In the genomic region with DNA sequence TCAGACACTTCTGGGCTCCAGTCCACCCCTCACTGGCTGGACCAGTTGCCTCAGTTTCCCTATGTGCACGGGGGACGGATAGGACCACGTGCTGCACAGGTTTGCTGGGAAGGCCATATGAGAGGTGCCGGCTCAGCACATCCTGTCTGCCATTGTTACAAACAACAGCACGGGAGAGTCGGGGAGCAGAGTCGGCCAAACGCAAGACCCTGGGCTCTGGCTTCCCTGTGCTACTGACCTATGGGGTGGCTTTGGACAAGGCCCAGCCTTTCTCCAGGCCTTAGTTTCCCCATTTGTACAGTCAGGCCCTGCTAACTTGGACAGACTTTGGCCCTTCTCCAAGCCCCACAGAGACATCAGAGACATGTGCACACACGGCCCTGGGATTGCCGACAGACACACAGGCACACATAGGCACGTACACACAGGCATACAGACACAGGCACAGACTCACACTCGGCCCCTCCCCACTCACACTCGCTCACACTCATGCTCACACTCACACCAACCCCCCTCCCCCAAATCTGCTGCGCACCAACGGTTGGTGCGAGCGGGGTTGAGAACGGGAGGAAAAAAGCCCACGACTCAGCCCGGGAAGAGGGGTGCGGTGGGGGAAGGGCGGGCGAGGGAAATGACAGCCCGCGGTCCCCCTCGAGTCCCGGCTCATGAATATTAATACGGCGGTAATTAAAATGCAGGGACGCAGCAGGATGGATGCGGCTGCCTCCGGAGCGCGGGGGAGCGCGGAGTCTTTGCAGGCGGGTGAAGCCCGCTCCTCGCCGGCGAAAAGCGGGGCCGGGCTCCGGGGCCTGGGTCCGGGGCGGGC, we compare ENCODE assay signal across 1 cellular context.
TF ChIP-seq lines count a peak whose summit lies in the region.

No MANE protein-coding gene starts in this region.

TF ChIP-seq in HEK293, 187 proteins besides CTCF, POLR2A, EP300 and RAD21 (continued from another document and continues in another):
- TF ChIP-seq, protein P1, sequence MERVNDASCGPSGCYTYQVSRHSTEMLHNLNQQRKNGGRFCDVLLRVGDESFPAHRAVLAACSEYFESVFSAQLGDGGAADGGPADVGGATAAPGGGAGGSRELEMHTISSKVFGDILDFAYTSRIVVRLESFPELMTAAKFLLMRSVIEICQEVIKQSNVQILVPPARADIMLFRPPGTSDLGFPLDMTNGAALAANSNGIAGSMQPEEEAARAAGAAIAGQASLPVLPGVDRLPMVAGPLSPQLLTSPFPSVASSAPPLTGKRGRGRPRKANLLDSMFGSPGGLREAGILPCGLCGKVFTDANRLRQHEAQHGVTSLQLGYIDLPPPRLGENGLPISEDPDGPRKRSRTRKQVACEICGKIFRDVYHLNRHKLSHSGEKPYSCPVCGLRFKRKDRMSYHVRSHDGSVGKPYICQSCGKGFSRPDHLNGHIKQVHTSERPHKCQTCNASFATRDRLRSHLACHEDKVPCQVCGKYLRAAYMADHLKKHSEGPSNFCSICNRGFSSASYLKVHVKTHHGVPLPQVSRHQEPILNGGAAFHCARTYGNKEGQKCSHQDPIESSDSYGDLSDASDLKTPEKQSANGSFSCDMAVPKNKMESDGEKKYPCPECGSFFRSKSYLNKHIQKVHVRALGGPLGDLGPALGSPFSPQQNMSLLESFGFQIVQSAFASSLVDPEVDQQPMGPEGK (tag by site-specific recombination; IDR thresholded peaks at IDR 0.05) = peak; percentile 36
- TF ChIP-seq ZNF416 (tag by site-specific recombination; IDR thresholded peaks at IDR 0.05) (no peak), ZNF433 (tag by site-specific recombination; IDR thresholded peaks at IDR 0.05; ENCODE audit: low read depth) (no peak), ZNF10 (tag by site-specific recombination; IDR thresholded peaks at IDR 0.05) (no peak), ZNF19 (tag by site-specific recombination; IDR thresholded peaks at IDR 0.05; ENCODE audit: low read depth) (no peak), ZNF776 (tag by site-specific recombination; IDR thresholded peaks at IDR 0.05; ENCODE audit: borderline replicate concordance) (no peak), KLF16 (tag by site-specific recombination; IDR thresholded peaks at IDR 0.05) (no peak), ZNF677 (tag by site-specific recombination; IDR thresholded peaks at IDR 0.05) (no peak), KLF9 (tag by site-specific recombination; IDR thresholded peaks at IDR 0.05; ENCODE audit: low read depth) (peak; percentile 43; the same call in 1 of the 2 replicates), ZNF138 (tag by site-specific recombination; IDR thresholded peaks at IDR 0.05; ENCODE audit: borderline replicate concordance) (no peak), IKZF3 (tag by site-specific recombination; IDR thresholded peaks at IDR 0.05) (0 out of 2 replicates have a peak, but pooled peaks have one; percentile 5), ZXDB (tag by site-specific recombination; IDR thresholded peaks at IDR 0.05) (no peak; the same call in 1 of the 2 replicates), SCRT2 (tag by site-specific recombination; IDR thresholded peaks at IDR 0.05) (no peak), ZNF626 (tag by site-specific recombination; IDR thresholded peaks at IDR 0.05) (no peak), MZF1 (tag by site-specific recombination; IDR thresholded peaks at IDR 0.05; ENCODE audit: borderline replicate concordance) (no peak), ZNF426 (tag by site-specific recombination; IDR thresholded peaks at IDR 0.05) (no peak), RBAK (tag by site-specific recombination; IDR thresholded peaks at IDR 0.05) (no peak), ZNF266 (tag by site-specific recombination; IDR thresholded peaks at IDR 0.05; ENCODE audit: low read depth) (no peak), ZNF274 (IDR thresholded peaks at IDR 0.05; ENCODE audit: low read length) (no peak), ZNF274 (tag by site-specific recombination; IDR thresholded peaks at IDR 0.05; ENCODE audit: borderline replicate concordance) (no peak), ZNF514 (tag by site-specific recombination; IDR thresholded peaks at IDR 0.05) (no peak), ZNF335 (tag by site-specific recombination; conservative IDR thresholded peaks at IDR 0.05) (peak; percentile 78), ZNF549 (tag by site-specific recombination; IDR thresholded peaks at IDR 0.05) (no peak), HOXD13 (CRISPR knock-in tag; IDR thresholded peaks at IDR 0.05; ENCODE audit: borderline replicate concordance) (no peak), ZNF24 (tag by site-specific recombination; IDR thresholded peaks at IDR 0.05) (peak; percentile 37; the same call in 1 of the 2 replicates), HOXC10 (CRISPR knock-in tag; IDR thresholded peaks at IDR 0.05) (no peak), ZNF654 (tag by site-specific recombination; IDR thresholded peaks at IDR 0.05; ENCODE audit: low read depth) (no peak), GFI1B (tag by site-specific recombination; IDR thresholded peaks at IDR 0.05) (no peak), SCRT1 (tag by site-specific recombination; IDR thresholded peaks at IDR 0.05; ENCODE audit: borderline replicate concordance) (no peak), ZNF473 (tag by site-specific recombination; IDR thresholded peaks at IDR 0.05) (no peak), ZNF777 (tag by site-specific recombination; IDR thresholded peaks at IDR 0.05; ENCODE audit: borderline replicate concordance) (peak; percentile 69; the same call in 1 of the 2 replicates), ZNF423 (tag by site-specific recombination; IDR thresholded peaks at IDR 0.05) (no peak), YY2 (tag by site-specific recombination; IDR thresholded peaks at IDR 0.05) (no peak), SP3 (tag by site-specific recombination; IDR thresholded peaks at IDR 0.05) (no peak)
- TF ChIP-seq, protein P2, sequence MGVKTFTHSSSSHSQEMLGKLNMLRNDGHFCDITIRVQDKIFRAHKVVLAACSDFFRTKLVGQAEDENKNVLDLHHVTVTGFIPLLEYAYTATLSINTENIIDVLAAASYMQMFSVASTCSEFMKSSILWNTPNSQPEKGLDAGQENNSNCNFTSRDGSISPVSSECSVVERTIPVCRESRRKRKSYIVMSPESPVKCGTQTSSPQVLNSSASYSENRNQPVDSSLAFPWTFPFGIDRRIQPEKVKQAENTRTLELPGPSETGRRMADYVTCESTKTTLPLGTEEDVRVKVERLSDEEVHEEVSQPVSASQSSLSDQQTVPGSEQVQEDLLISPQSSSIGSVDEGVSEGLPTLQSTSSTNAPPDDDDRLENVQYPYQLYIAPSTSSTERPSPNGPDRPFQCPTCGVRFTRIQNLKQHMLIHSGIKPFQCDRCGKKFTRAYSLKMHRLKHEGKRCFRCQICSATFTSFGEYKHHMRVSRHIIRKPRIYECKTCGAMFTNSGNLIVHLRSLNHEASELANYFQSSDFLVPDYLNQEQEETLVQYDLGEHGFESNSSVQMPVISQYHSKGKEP (tag by site-specific recombination; IDR thresholded peaks at IDR 0.05) = 0 out of 2 replicates have a peak, but pooled peaks have one; percentile 5
- TF ChIP-seq, protein P3, sequence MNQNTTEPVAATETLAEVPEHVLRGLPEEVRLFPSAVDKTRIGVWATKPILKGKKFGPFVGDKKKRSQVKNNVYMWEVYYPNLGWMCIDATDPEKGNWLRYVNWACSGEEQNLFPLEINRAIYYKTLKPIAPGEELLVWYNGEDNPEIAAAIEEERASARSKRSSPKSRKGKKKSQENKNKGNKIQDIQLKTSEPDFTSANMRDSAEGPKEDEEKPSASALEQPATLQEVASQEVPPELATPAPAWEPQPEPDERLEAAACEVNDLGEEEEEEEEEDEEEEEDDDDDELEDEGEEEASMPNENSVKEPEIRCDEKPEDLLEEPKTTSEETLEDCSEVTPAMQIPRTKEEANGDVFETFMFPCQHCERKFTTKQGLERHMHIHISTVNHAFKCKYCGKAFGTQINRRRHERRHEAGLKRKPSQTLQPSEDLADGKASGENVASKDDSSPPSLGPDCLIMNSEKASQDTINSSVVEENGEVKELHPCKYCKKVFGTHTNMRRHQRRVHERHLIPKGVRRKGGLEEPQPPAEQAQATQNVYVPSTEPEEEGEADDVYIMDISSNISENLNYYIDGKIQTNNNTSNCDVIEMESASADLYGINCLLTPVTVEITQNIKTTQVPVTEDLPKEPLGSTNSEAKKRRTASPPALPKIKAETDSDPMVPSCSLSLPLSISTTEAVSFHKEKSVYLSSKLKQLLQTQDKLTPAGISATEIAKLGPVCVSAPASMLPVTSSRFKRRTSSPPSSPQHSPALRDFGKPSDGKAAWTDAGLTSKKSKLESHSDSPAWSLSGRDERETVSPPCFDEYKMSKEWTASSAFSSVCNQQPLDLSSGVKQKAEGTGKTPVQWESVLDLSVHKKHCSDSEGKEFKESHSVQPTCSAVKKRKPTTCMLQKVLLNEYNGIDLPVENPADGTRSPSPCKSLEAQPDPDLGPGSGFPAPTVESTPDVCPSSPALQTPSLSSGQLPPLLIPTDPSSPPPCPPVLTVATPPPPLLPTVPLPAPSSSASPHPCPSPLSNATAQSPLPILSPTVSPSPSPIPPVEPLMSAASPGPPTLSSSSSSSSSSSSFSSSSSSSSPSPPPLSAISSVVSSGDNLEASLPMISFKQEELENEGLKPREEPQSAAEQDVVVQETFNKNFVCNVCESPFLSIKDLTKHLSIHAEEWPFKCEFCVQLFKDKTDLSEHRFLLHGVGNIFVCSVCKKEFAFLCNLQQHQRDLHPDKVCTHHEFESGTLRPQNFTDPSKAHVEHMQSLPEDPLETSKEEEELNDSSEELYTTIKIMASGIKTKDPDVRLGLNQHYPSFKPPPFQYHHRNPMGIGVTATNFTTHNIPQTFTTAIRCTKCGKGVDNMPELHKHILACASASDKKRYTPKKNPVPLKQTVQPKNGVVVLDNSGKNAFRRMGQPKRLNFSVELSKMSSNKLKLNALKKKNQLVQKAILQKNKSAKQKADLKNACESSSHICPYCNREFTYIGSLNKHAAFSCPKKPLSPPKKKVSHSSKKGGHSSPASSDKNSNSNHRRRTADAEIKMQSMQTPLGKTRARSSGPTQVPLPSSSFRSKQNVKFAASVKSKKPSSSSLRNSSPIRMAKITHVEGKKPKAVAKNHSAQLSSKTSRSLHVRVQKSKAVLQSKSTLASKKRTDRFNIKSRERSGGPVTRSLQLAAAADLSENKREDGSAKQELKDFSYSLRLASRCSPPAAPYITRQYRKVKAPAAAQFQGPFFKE (tag by site-specific recombination; IDR thresholded peaks at IDR 0.05; ENCODE audit: borderline replicate concordance) = no peak
- TF ChIP-seq, protein P4, sequence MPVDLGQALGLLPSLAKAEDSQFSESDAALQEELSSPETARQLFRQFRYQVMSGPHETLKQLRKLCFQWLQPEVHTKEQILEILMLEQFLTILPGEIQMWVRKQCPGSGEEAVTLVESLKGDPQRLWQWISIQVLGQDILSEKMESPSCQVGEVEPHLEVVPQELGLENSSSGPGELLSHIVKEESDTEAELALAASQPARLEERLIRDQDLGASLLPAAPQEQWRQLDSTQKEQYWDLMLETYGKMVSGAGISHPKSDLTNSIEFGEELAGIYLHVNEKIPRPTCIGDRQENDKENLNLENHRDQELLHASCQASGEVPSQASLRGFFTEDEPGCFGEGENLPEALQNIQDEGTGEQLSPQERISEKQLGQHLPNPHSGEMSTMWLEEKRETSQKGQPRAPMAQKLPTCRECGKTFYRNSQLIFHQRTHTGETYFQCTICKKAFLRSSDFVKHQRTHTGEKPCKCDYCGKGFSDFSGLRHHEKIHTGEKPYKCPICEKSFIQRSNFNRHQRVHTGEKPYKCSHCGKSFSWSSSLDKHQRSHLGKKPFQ (tag by site-specific recombination; IDR thresholded peaks at IDR 0.05) = peak; percentile 100
- TF ChIP-seq, protein P5, sequence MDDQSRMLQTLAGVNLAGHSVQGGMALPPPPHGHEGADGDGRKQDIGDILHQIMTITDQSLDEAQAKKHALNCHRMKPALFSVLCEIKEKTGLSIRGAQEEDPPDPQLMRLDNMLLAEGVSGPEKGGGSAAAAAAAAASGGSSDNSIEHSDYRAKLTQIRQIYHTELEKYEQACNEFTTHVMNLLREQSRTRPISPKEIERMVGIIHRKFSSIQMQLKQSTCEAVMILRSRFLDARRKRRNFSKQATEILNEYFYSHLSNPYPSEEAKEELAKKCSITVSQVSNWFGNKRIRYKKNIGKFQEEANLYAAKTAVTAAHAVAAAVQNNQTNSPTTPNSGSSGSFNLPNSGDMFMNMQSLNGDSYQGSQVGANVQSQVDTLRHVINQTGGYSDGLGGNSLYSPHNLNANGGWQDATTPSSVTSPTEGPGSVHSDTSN (CRISPR knock-in tag; IDR thresholded peaks at IDR 0.05) = no peak
- TF ChIP-seq, protein P6, sequence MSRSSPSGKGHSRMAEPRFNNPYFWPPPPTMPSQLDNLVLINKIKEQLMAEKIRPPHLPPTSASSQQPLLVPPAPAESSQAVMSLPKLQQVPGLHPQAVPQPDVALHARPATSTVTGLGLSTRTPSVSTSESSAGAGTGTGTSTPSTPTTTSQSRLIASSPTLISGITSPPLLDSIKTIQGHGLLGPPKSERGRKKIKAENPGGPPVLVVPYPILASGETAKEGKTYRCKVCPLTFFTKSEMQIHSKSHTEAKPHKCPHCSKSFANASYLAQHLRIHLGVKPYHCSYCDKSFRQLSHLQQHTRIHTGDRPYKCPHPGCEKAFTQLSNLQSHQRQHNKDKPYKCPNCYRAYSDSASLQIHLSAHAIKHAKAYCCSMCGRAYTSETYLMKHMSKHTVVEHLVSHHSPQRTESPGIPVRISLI (tag by site-specific recombination; IDR thresholded peaks at IDR 0.05) = no peak
- TF ChIP-seq, protein P7, sequence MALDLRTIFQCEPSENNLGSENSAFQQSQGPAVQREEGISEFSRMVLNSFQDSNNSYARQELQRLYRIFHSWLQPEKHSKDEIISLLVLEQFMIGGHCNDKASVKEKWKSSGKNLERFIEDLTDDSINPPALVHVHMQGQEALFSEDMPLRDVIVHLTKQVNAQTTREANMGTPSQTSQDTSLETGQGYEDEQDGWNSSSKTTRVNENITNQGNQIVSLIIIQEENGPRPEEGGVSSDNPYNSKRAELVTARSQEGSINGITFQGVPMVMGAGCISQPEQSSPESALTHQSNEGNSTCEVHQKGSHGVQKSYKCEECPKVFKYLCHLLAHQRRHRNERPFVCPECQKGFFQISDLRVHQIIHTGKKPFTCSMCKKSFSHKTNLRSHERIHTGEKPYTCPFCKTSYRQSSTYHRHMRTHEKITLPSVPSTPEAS (tag by site-specific recombination; IDR thresholded peaks at IDR 0.05) = peak; percentile 78
- TF ChIP-seq, protein P8, sequence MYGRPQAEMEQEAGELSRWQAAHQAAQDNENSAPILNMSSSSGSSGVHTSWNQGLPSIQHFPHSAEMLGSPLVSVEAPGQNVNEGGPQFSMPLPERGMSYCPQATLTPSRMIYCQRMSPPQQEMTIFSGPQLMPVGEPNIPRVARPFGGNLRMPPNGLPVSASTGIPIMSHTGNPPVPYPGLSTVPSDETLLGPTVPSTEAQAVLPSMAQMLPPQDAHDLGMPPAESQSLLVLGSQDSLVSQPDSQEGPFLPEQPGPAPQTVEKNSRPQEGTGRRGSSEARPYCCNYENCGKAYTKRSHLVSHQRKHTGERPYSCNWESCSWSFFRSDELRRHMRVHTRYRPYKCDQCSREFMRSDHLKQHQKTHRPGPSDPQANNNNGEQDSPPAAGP (tag by site-specific recombination; IDR thresholded peaks at IDR 0.05) = peak; percentile 53; the same call in 1 of the 2 replicates
- TF ChIP-seq, protein P9, sequence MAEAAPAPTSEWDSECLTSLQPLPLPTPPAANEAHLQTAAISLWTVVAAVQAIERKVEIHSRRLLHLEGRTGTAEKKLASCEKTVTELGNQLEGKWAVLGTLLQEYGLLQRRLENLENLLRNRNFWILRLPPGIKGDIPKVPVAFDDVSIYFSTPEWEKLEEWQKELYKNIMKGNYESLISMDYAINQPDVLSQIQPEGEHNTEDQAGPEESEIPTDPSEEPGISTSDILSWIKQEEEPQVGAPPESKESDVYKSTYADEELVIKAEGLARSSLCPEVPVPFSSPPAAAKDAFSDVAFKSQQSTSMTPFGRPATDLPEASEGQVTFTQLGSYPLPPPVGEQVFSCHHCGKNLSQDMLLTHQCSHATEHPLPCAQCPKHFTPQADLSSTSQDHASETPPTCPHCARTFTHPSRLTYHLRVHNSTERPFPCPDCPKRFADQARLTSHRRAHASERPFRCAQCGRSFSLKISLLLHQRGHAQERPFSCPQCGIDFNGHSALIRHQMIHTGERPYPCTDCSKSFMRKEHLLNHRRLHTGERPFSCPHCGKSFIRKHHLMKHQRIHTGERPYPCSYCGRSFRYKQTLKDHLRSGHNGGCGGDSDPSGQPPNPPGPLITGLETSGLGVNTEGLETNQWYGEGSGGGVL (tag by site-specific recombination; IDR thresholded peaks at IDR 0.05) = peak; percentile 85
